In genomic region chr5:56833325-56833724, GRCh38 we compare ENCODE assay signal across 12 cellular contexts. TPM values are rescaled to one million over a fixed set of nuclear protein-coding genes. Genes with fewer than 3 reads are reported as not detected.
DNase-seq lines count a peak whose midpoint lies in the region; ATAC-seq, FAIRE-seq and TF ChIP-seq lines count a peak whose summit lies in the region.
"Had no signal": no experiment of that assay in that cellular context is flagged by ENCODE, and none has a peak within 500 bp of the region (broad histone marks: within the 10 kb centered on the region; RNA-seq: fewer than 3 reads in every experiment).

No MANE protein-coding gene starts in this region.

- peak; percentile 35 for FAIRE-seq in GM12891 (lab: Jason Lieb, UNC)
- FAIRE-seq: A549 had no signal

- DNase-seq in NCI-H2171 treated with DMSO at 0.1 percent for 48 hours (lab: John Stamatoyannopoulos, UW) (peak; percentile 3), NCI-H2171 (lab: John Stamatoyannopoulos, UW) (no peak), GM12891 (ENCODE audit: insufficient read length, low spot score) (no peak), activated B cell treated with CpG ODN at 0.5 μM for 24 hours (no peak), naive B cell (no peak), HEK293T (ENCODE audit: extremely low spot score) (no peak)
- no peak for DNase-seq in activated CD8-positive, alpha-beta memory T cell treated with anti-CD3 and anti-CD28 coated beads, Interleukin-2, amount 50 U/mL, for 4 hours
- DNase-seq: DND-41, occipital lobe, stomach had no signal

- H3K4me3 Mint-ChIP-seq in activated B cell treated with CpG ODN at 0.5 μM for 24 hours, result peak overlapping the region; percentile 16
- H3K4me3 Mint-ChIP-seq in naive B cell, result peak overlapping the region; percentile 35 to 84 (median 58)

- no peak for TF ChIP-seq CTCF in activated B cell treated with CpG ODN at 0.5 μM for 24 hours (IDR thresholded peaks at IDR 0.05)

- no peak for ATAC-seq in activated B cell treated with CpG ODN at 0.5 μM for 24 hours (ENCODE audit: low read depth)
- no peak for ATAC-seq in naive B cell (ENCODE audit: low read depth in 2 of 2)
- ATAC-seq in GM19467 (IDR thresholded peaks at IDR 0.05; ENCODE audit: unreplicated experiment), result no peak
- ATAC-seq: A549 had no signal

- H3K27me3 Mint-ChIP-seq in activated B cell treated with CpG ODN at 0.5 μM for 24 hours (no peaks in the 10 kb centered on the region), naive B cell (no peaks in the 10 kb centered on the region)

- POLR2A ChIA-PET in activated B cell treated with CpG ODN at 0.5 μM for 24 hours (lab: Charles Lee) (interaction anchor here (1.1 kb wide), 1 partner anchor 192 kb away, joined by 3 read pairs; no protein-coding TSS in a partner anchor), HEK293T (lab: Yijun Ruan, JAX) (no interaction called here)

- CTCF ChIA-PET in activated B cell treated with CpG ODN at 0.5 μM for 24 hours (lab: Charles Lee) (interaction anchor here (1.4 to 11.8 kb wide), 2 partner anchors 12 to 563 kb away, joined by 3 to 240 read pairs; no protein-coding TSS in a partner anchor), HEK293T (lab: Yijun Ruan, JAX) (interaction anchor here (2.1 kb wide), 1 partner anchor 563 kb away, joined by 6 read pairs; no protein-coding TSS in a partner anchor)

- intact Hi-C loops in activated B cell treated with CpG ODN at 0.5 μM for 24 hours (cut with micrococcal nuclease), result no loop called here

- peaks cover 96% of the 10 kb centered on the region for H3K4me1 Mint-ChIP-seq in activated B cell treated with CpG ODN at 0.5 μM for 24 hours
- peaks cover 85 to 96% (median 91%) of the 10 kb centered on the region in 3 donors for H3K4me1 Mint-ChIP-seq in naive B cell

- H3K9me3 Mint-ChIP-seq in activated B cell treated with CpG ODN at 0.5 μM for 24 hours, result no peaks in the 10 kb centered on the region
- no peaks in the 10 kb centered on the region for H3K9me3 Mint-ChIP-seq in naive B cell

- TF ChIP-seq POLR2A in GM12891 (IDR thresholded peaks at IDR 0.05; ENCODE audit: low read depth, low read length), result no peak

- H3K27ac Mint-ChIP-seq in activated B cell treated with CpG ODN at 0.5 μM for 24 hours (peak overlapping the region; percentile 75), naive B cell (peak overlapping the region; percentile 51 to 95 (median 82))

- H3K36me3 Mint-ChIP-seq in activated B cell treated with CpG ODN at 0.5 μM for 24 hours (ENCODE audit: low read depth), result peaks cover 16% of the 10 kb centered on the region
- H3K36me3 Mint-ChIP-seq in naive B cell, result no peaks in the 10 kb centered on the region

TF ChIP-seq in GM12891, 5 proteins besides CTCF, POLR2A, EP300 and RAD21:
- TF ChIP-seq PAX5 (IDR thresholded peaks at IDR 0.05; ENCODE audit: insufficient read depth, low read length, severe bottlenecking) (no peak), POLR2AphosphoS5 (IDR thresholded peaks at IDR 0.05; ENCODE audit: low read depth, low read length) (no peak), TAF1 (IDR thresholded peaks at IDR 0.05; ENCODE audit: low read depth, low read length) (no peak), SPI1 (IDR thresholded peaks at IDR 0.05; ENCODE audit: low read depth, low read length) (no peak), POU2F2 (IDR thresholded peaks at IDR 0.05; ENCODE audit: low read depth, low read length) (no peak)

TF ChIP-seq in HEK293T, 16 proteins besides CTCF, POLR2A, EP300 and RAD21:
- no peak for TF ChIP-seq L3MBTL2 (conservative IDR thresholded peaks at IDR 0.05)

RNA-seq across cellular contexts. Expression of gene MAP3K1, which starts 18.0 kb away (rescaled TPM):
- polyA plus RNA-seq in GM12891 (2012; ENCODE audit: low read depth, missing spikeins), result 1.7 TPM
- total RNA-seq in activated B cell treated with CpG ODN at 0.5 μM for 24 hours, result 92.8 and 102 TPM in 2 replicates
- 100 to 1,000 TPM in 1 of 6 donors, 10 to 100 TPM in 5; 39.8 to 106 (median 90.2) TPM for polyA plus RNA-seq in naive B cell (ENCODE audit: low read depth in 6 of 6)
